In the genomic region with DNA sequence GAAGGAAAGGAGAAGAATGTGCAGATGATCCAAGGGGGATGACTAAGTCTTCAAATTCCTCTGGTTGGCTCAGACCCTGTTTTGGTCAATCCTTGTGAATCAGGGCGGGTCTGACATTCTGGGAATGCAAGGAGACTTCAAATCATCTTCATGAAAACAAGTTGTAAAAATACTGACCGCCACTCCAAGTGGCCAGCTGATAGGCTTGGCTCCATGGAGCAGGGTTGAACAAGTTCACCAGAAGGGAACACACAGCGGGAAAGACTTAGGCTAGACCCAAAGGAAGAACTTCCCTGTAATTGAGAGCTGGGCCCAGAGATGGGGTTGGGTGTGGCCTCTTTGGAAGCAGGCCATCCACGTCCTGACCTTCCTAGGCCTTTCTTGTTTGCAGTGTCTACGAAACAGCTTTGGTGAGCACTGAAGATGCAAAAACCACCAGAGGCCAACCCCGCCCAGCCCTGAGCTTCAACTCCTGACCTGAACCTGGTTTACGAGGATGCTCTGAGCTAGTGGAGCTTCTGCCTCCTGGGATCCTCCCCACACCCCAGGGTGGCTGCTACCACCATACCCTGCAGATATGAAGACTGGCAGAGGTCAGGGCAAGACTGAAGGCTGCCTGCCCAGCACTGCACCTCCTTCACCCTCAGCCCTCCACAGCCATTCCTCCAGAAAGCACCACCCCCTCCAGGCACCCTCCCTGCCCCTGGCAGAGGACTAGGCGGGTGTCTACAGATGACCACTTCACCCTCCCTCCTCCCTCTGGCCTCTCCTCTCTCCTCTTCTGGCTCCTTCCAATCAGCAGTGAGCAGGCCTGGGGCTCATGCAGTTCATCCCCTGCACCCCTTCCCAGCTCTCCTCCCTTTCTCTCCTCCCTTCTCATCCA, we compare ENCODE assay signal across 10 cellular contexts. TPM values are rescaled to one million over a fixed set of nuclear protein-coding genes. Genes with fewer than 3 reads are reported as not detected.
A peak's percentile ranks its signal among the peaks of the same experiment; 100 is the strongest.
DNase-seq lines count a peak whose midpoint lies in the region; ATAC-seq and TF ChIP-seq lines count a peak whose summit lies in the region.
"Had no signal": no experiment of that assay in that cellular context is flagged by ENCODE, and none has a peak within 500 bp of the region (broad histone marks: within the 10 kb centered on the region; RNA-seq: fewer than 3 reads in every experiment).

No MANE protein-coding gene starts in this region.

- H3K4me3 ChIP-seq in astrocyte of the spinal cord (ENCODE audit: low read depth, low read length) (no peak overlapping the region), subcutaneous abdominal adipose tissue (ENCODE audit: low read depth in 1 of 5, low read length in 5 of 5) (no peak overlapping the region)
- H3K4me3 ChIP-seq: HAP-1, thoracic aorta had no signal

- peak overlapping the region in 1 of 5 donors; percentile 26 for H3K9ac ChIP-seq in subcutaneous abdominal adipose tissue (ENCODE audit: low read length in 5 of 5)

- peaks cover 6% of the 10 kb centered on the region for H3K4me1 Mint-ChIP-seq in activated T-cell treated with anti-CD3 and anti-CD28 coated beads, Interleukin-2, amount 50 U/mL, for 72 hours (ENCODE audit: low read depth)

- DNase-seq in HCEC 1CT (peak; percentile 96), astrocyte of the spinal cord (ENCODE audit: low read depth, low spot score) (peak; percentile 92), hepatic stellate cell (ENCODE audit: low spot score) (peak; percentile 99), NCI-H446 treated with DMSO at 0.1 percent for 48 hours (lab: John Stamatoyannopoulos, UW) (no peak), SHP77 (lab: John Stamatoyannopoulos, UW) (no peak), NCI-H1694 (lab: John Stamatoyannopoulos, UW) (no peak)
- DNase-seq in activated T-cell treated with anti-CD3 and anti-CD28 coated beads, Interleukin-2, amount 50 U/mL, for 72 hours: no peak

- ATAC-seq in activated T-cell treated with anti-CD3 and anti-CD28 coated beads, Interleukin-2, amount 50 U/mL, for 72 hours (replicated peaks in 1 of 2): no peak

- H3K4me1 ChIP-seq in subcutaneous abdominal adipose tissue (ENCODE audit: control insufficient read depth in 5 of 5, insufficient read depth in 5 of 5, low read length in 5 of 5): peaks cover 11 to 62% (median 46%) of the 10 kb centered on the region in 5 donors
- H3K4me1 ChIP-seq: HAP-1 had no signal

- no peaks in the 10 kb centered on the region for H3K36me3 ChIP-seq in subcutaneous abdominal adipose tissue (ENCODE audit: control insufficient read depth in 5 of 5, insufficient read depth in 5 of 5, low read length in 5 of 5)
- H3K36me3 ChIP-seq: HAP-1, thoracic aorta had no signal

- TF ChIP-seq CTCF in astrocyte of the spinal cord (IDR thresholded peaks at IDR 0.05; ENCODE audit: low read depth, low read length): no peak

- in situ Hi-C loops in astrocyte of the spinal cord (cut with HindIII; ENCODE audit: low sequenced_read_pairs): no loop called here

- no peaks in the 10 kb centered on the region for H3K36me3 Mint-ChIP-seq in activated T-cell treated with anti-CD3 and anti-CD28 coated beads, Interleukin-2, amount 50 U/mL, for 72 hours (ENCODE audit: insufficient read depth in 2 of 2)

- no peaks in the 10 kb centered on the region for H3K9me3 Mint-ChIP-seq in activated T-cell treated with anti-CD3 and anti-CD28 coated beads, Interleukin-2, amount 50 U/mL, for 72 hours

- H3K9me3 ChIP-seq in subcutaneous abdominal adipose tissue (ENCODE audit: control insufficient read depth in 5 of 5, low read length in 5 of 5): no peaks in the 10 kb centered on the region
- H3K9me3 ChIP-seq: HAP-1, thoracic aorta had no signal

- no peaks in the 10 kb centered on the region for H3K27me3 ChIP-seq in subcutaneous abdominal adipose tissue (ENCODE audit: control insufficient read depth in 5 of 5, insufficient read depth in 4 of 5, low read length in 5 of 5)

- peak overlapping the region; percentile 77 for H3K27ac ChIP-seq in subcutaneous abdominal adipose tissue (ENCODE audit: low read depth, low read length)

- no peak overlapping the region for H3K27ac Mint-ChIP-seq in activated T-cell treated with anti-CD3 and anti-CD28 coated beads, Interleukin-2, amount 50 U/mL, for 72 hours

- no peak overlapping the region for H3K4me3 Mint-ChIP-seq in activated T-cell treated with anti-CD3 and anti-CD28 coated beads, Interleukin-2, amount 50 U/mL, for 72 hours

- no peaks in the 10 kb centered on the region for H3K27me3 Mint-ChIP-seq in activated T-cell treated with anti-CD3 and anti-CD28 coated beads, Interleukin-2, amount 50 U/mL, for 72 hours (ENCODE audit: low read depth)

RNA-seq across cellular contexts. Expression of gene GDPD5, which starts 26.1 kb away (rescaled TPM):
- total RNA-seq in activated T-cell treated with anti-CD3 and anti-CD28 coated beads, Interleukin-2, amount 50 U/mL, for 72 hours: 10 to 100 TPM; 16.9 to 29.5 TPM

Comparison
In these comparisons a context has a peak if more than half of its experiments do, and no peak if none do; other contexts are left out.
1. DNase-seq: peak in HCEC 1CT (single experiment), astrocyte of the spinal cord (single experiment) and hepatic stellate cell (single experiment); none in NCI-H446 treated with DMSO at 0.1 percent for 48 hours (single experiment), SHP77 (0 of 2), activated T-cell treated with anti-CD3 and anti-CD28 coated beads, Interleukin-2, amount 50 U/mL, for 72 hours (0 of 2) and NCI-H1694 (single experiment).